In genomic region chr5:61598140-61598539, GRCh38 we compare ENCODE assay signal across 19 cellular contexts.
DNase-seq lines count a peak whose midpoint lies in the region; ATAC-seq, FAIRE-seq and TF ChIP-seq lines count a peak whose summit lies in the region.
"Had no signal": no experiment of that assay in that cellular context is flagged by ENCODE, and none has a peak within 500 bp of the region (broad histone marks: within the 10 kb centered on the region; RNA-seq: fewer than 3 reads in every experiment).

No MANE protein-coding gene starts in this region.

- TF ChIP-seq RAD21 in K562 (CRISPR knock-in tag; conservative IDR thresholded peaks at IDR 0.05 in 1 of 2, IDR thresholded peaks at IDR 0.05 in 1 of 2) = no peak

- H3K9me3 ChIP-seq in K562 (replicated peaks; ENCODE audit: control insufficient read depth, insufficient read depth, low read depth, low read length) (no peaks in the 10 kb centered on the region), suprapubic skin (no peaks in the 10 kb centered on the region), heart left ventricle (no peaks in the 10 kb centered on the region)
- H3K9me3 ChIP-seq: Peyer's patch had no signal

- no peak for ATAC-seq in K562
- no peak for ATAC-seq in heart left ventricle

- no peak for TF ChIP-seq CTCF in K562 (IDR thresholded peaks at IDR 0.05 in 2 of 3, conservative IDR thresholded peaks at IDR 0.05 in 1 of 3; ENCODE audit: insufficient read depth in 2 of 3, low read depth in 1 of 3, low read length in 3 of 3)
- TF ChIP-seq CTCF in suprapubic skin (IDR thresholded peaks at IDR 0.05) = no peak
- no peak for TF ChIP-seq CTCF in heart left ventricle (IDR thresholded peaks at IDR 0.05)

- CTCF ChIA-PET in K562 (lab: Yijun Ruan, JAX; ENCODE audit: low intra/inter-chr PET ratio) = no interaction called here

- H3K27me3 ChIP-seq in K562 (ENCODE audit: control insufficient read depth in 2 of 2, insufficient read depth in 2 of 2, low read length in 2 of 2) (peaks cover 0 to 15% of the 10 kb centered on the region in 2 experiments; a peak in 3 of 5 replicates), suprapubic skin (no peaks in the 10 kb centered on the region), heart left ventricle (no peaks in the 10 kb centered on the region)
- H3K27me3 ChIP-seq: Peyer's patch had no signal

- TF ChIP-seq EP300 in K562 (IDR thresholded peaks at IDR 0.05; ENCODE audit: low read length) = no peak
- TF ChIP-seq EP300 in suprapubic skin (IDR thresholded peaks at IDR 0.05) = no peak

- in situ Hi-C loops in K562 (cut with MboI) = no loop called here

- WGBS in K562 (ENCODE audit: insufficient coverage, low coverage, missing lambda C conversion rate) = 5% methylated on average over 2 of the region's 2 CpGs
- WGBS in suprapubic skin = 67% methylated on average over 2 of the region's 2 CpGs
- 66 to 83% (median 74%) methylated on average over 2 of the region's 2 CpGs for WGBS in heart left ventricle, 4 donors

- no TSS peak for BruUV-seq in K562 (replicated peaks; lab: Mats Ljungman, UMichigan)

- H3K4me1 ChIP-seq in K562 (replicated peaks in 1 of 2; ENCODE audit: control insufficient read depth in 2 of 2, insufficient read depth in 2 of 2, low read length in 2 of 2) (no peaks in the 10 kb centered on the region), suprapubic skin (peaks cover 7% of the 10 kb centered on the region), heart left ventricle (peaks cover 0 to 15% (median 2%) of the 10 kb centered on the region in 12 donors)

- H3K4me2 ChIP-seq in K562 (ENCODE audit: insufficient read depth, low read length) = no peak overlapping the region
- H3K4me2 ChIP-seq: KMS-11 had no signal

- H3K27ac ChIP-seq in K562 (ENCODE audit: extremely low read depth, low read depth, low read length) (no peak overlapping the region), suprapubic skin (no peak overlapping the region), heart left ventricle (no peak overlapping the region)
- H3K27ac ChIP-seq: GM23248, KMS-11, Peyer's patch had no signal

- DNase-seq in NCI-H82 (lab: John Stamatoyannopoulos, UW) = peak; percentile 13
- DNase-seq in NCI-H82 treated with DMSO at 0.1 percent for 48 hours (lab: John Stamatoyannopoulos, UW; ENCODE audit: unreplicated experiment) = no peak
- DNase-seq in NCI-H146 treated with DMSO at 0.1 percent for 48 hours (lab: John Stamatoyannopoulos, UW; ENCODE audit: unreplicated experiment) = peak; percentile 66
- DNase-seq in K562 (ENCODE audit: extremely low read depth in 1 of 4, low spot score in 3 of 4) = no peak
- no peak for DNase-seq in suprapubic skin (ENCODE audit: low spot score in 2 of 2)
- no peak for DNase-seq in GOT3 (lab: John Stamatoyannopoulos, UW)
- DNase-seq in CD1c-positive myeloid dendritic cell (ENCODE audit: extremely low spot score) = no peak
- no peak for DNase-seq in heart left ventricle
- DNase-seq: CD4-positive, CD25-positive, alpha-beta regulatory T cell; DND-41; GDM1; GM23248; NCI-H1105; NCI-H187 treated with DMSO at 0.1 percent for 48 hours; NCI-H526 treated with DMSO at 0.1 percent for 48 hours; Peyer's patch; Right ventricle myocardium superior had no signal

- no peak overlapping the region for H3K9ac ChIP-seq in K562 (ENCODE audit: insufficient read depth in 1 of 2, low read depth in 2 of 2, low read length in 2 of 2)
- H3K9ac ChIP-seq: GM23248, KMS-11 had no signal

- no peaks in the 10 kb centered on the region for H3K79me2 ChIP-seq in K562 (ENCODE audit: control insufficient read depth, insufficient read depth, low read length)

- intact Hi-C loops in K562 (cut with micrococcal nuclease) (no loop called here), heart left ventricle (cut with DNase I) (no loop called here)

- H3K9me1 ChIP-seq in K562 (ENCODE audit: control insufficient read depth, insufficient read depth, low read length) = no peaks in the 10 kb centered on the region

- no peak overlapping the region for H2AFZ ChIP-seq in K562 (ENCODE audit: low read depth, low read length)
- H2AFZ ChIP-seq: GM23248 had no signal

- H3K4me3 ChIP-seq in K562 (no peak overlapping the region), suprapubic skin (no peak overlapping the region), heart left ventricle (no peak overlapping the region)
- H3K4me3 ChIP-seq: GM23248, Peyer's patch had no signal

- POLR2A ChIA-PET in K562 (lab: Yijun Ruan, JAX) = no interaction called here

- FAIRE-seq in K562 (lab: Jason Lieb, UNC) = no peak
- FAIRE-seq: GM12892 had no signal

- no peaks in the 10 kb centered on the region; the same call in 1 of the 2 replicates for H4K20me1 ChIP-seq in K562 (replicated peaks; ENCODE audit: control insufficient read depth, insufficient read depth, low read length)

- H3K36me3 ChIP-seq in K562 (ENCODE audit: control insufficient read depth, insufficient read depth, low read length) (no peaks in the 10 kb centered on the region), suprapubic skin (no peaks in the 10 kb centered on the region), heart left ventricle (no peaks in the 10 kb centered on the region)
- H3K36me3 ChIP-seq: Peyer's patch had no signal

- TF ChIP-seq POLR2A in K562 (conservative IDR thresholded peaks at IDR 0.05) (no peak), suprapubic skin (IDR thresholded peaks at IDR 0.05) (no peak), heart left ventricle (IDR thresholded peaks at IDR 0.05) (no peak)

TF ChIP-seq in K562, 482 proteins besides CTCF, POLR2A, EP300 and RAD21:
- TF ChIP-seq MED1 (CRISPR knock-in tag; IDR thresholded peaks at IDR 0.05; ENCODE audit: borderline replicate concordance) (no peak), CBFA2T2 (conservative IDR thresholded peaks at IDR 0.05) (peak; percentile 41), L3MBTL2 (IDR thresholded peaks at IDR 0.05) (no peak), CBFA2T3 (IDR thresholded peaks at IDR 0.05) (peak; percentile 51)

Comparison
In these comparisons a context has a peak if more than half of its experiments do, and no peak if none do; other contexts are left out.
1. DNase-seq: peak in NCI-H82 (single experiment) and NCI-H146 treated with DMSO at 0.1 percent for 48 hours (single experiment); none in NCI-H82 treated with DMSO at 0.1 percent for 48 hours (single experiment), K562 (0 of 4), suprapubic skin (0 of 2), GOT3 (single experiment), CD1c-positive myeloid dendritic cell (single experiment) and heart left ventricle (0 of 5).